1 cellular context compared by ENCODE assay signal in genomic region chr5:103258957-103259704, GRCh38.
TF ChIP-seq lines count a peak whose summit lies in the region.

No MANE protein-coding gene starts in this region.

TF ChIP-seq in HEK293, 187 proteins besides CTCF, POLR2A, EP300 and RAD21 (continued from another document and continues in another):
- TF ChIP-seq ZSCAN4 (tag by site-specific recombination; IDR thresholded peaks at IDR 0.05) (peak; percentile 60), ZNF639 (tag by site-specific recombination; IDR thresholded peaks at IDR 0.05) (no peak), ZNF600 (tag by site-specific recombination; IDR thresholded peaks at IDR 0.05) (peak; percentile 67), ZNF121 (tag by site-specific recombination; IDR thresholded peaks at IDR 0.05) (0 out of 2 replicates have a peak, but pooled peaks have one; percentile 8), ZSCAN5A (tag by site-specific recombination; IDR thresholded peaks at IDR 0.05) (no peak), TCF7L2 (IDR thresholded peaks at IDR 0.05; ENCODE audit: borderline replicate concordance, low read depth, low read length) (no peak), GLIS2 (tag by site-specific recombination; IDR thresholded peaks at IDR 0.05) (peak; percentile 97), ZNF629 (tag by site-specific recombination; IDR thresholded peaks at IDR 0.05) (no peak; the same call in 1 of the 2 replicates), INSM2 (tag by site-specific recombination; IDR thresholded peaks at IDR 0.05) (peak; percentile 31; the same call in 1 of the 2 replicates), SP2 (tag by site-specific recombination; IDR thresholded peaks at IDR 0.05) (no peak), ZNF558 (tag by site-specific recombination; IDR thresholded peaks at IDR 0.05) (no peak), ZNF391 (tag by site-specific recombination; IDR thresholded peaks at IDR 0.05; ENCODE audit: borderline replicate concordance, low read depth) (peak; percentile 45; the same call in 1 of the 2 replicates), ZIC2 (tag by site-specific recombination; IDR thresholded peaks at IDR 0.05) (peak; percentile 76), PRDM4 (tag by site-specific recombination; IDR thresholded peaks at IDR 0.05) (no peak), PBX3 (CRISPR knock-in tag; IDR thresholded peaks at IDR 0.05) (peak; percentile 72; the same call in 1 of the 2 replicates), ZNF670 (tag by site-specific recombination; IDR thresholded peaks at IDR 0.05; ENCODE audit: low read depth) (no peak), ZNF785 (tag by site-specific recombination; IDR thresholded peaks at IDR 0.05) (0 out of 2 replicates have a peak, but pooled peaks have one; percentile 7), ZBTB8A (tag by site-specific recombination; IDR thresholded peaks at IDR 0.05) (no peak; the same call in 1 of the 2 replicates), ZFP37 (tag by site-specific recombination; IDR thresholded peaks at IDR 0.05) (peak; percentile 32; the same call in 1 of the 2 replicates), ZNF544 (tag by site-specific recombination; IDR thresholded peaks at IDR 0.05) (no peak), ZNF433 (tag by site-specific recombination; IDR thresholded peaks at IDR 0.05; ENCODE audit: low read depth) (no peak), ZNF26 (tag by site-specific recombination; IDR thresholded peaks at IDR 0.05) (no peak), KLF17 (tag by site-specific recombination; IDR thresholded peaks at IDR 0.05) (no peak), ZNF2 (tag by site-specific recombination; IDR thresholded peaks at IDR 0.05) (peak; percentile 34), ZNF221 (tag by site-specific recombination; IDR thresholded peaks at IDR 0.05; ENCODE audit: borderline replicate concordance) (no peak), ZNF513 (tag by site-specific recombination; IDR thresholded peaks at IDR 0.05) (no peak), ZNF341 (tag by site-specific recombination; IDR thresholded peaks at IDR 0.05; ENCODE audit: low read depth) (peak; percentile 88), ZNF335 (tag by site-specific recombination; conservative IDR thresholded peaks at IDR 0.05) (peak; percentile 68; the same call in 1 of the 2 replicates), FEZF1 (tag by site-specific recombination; IDR thresholded peaks at IDR 0.05) (no peak), ZNF518A (tag by site-specific recombination; conservative IDR thresholded peaks at IDR 0.05; ENCODE audit: low read depth) (no peak), SCRT2 (tag by site-specific recombination; IDR thresholded peaks at IDR 0.05) (no peak), ZNF248 (tag by site-specific recombination; IDR thresholded peaks at IDR 0.05) (no peak), KLF1 (tag by site-specific recombination; IDR thresholded peaks at IDR 0.05) (peak; percentile 26; the same call in 1 of the 2 replicates), ZNF175 (tag by site-specific recombination; IDR thresholded peaks at IDR 0.05) (no peak), ZNF146 (tag by site-specific recombination; IDR thresholded peaks at IDR 0.05) (0 out of 2 replicates have a peak, but pooled peaks have one; percentile 8), ZNF274 (IDR thresholded peaks at IDR 0.05; ENCODE audit: low read length) (no peak), ZNF274 (tag by site-specific recombination; IDR thresholded peaks at IDR 0.05; ENCODE audit: borderline replicate concordance) (no peak), MZF1 (tag by site-specific recombination; IDR thresholded peaks at IDR 0.05; ENCODE audit: borderline replicate concordance) (peak; percentile 8; the same call in 1 of the 2 replicates), GLI2 (tag by site-specific recombination; IDR thresholded peaks at IDR 0.05; ENCODE audit: borderline replicate concordance, low read depth) (no peak), ZBTB1 (tag by site-specific recombination; IDR thresholded peaks at IDR 0.05) (0 out of 2 replicates have a peak, but pooled peaks have one; percentile 35), ZNF140 (tag by site-specific recombination; IDR thresholded peaks at IDR 0.05) (no peak), MEIS1 (CRISPR knock-in tag; IDR thresholded peaks at IDR 0.05; ENCODE audit: borderline replicate concordance) (0 out of 2 replicates have a peak, but pooled peaks have one; percentile 13), KLF16 (tag by site-specific recombination; IDR thresholded peaks at IDR 0.05) (0 out of 2 replicates have a peak, but pooled peaks have one; percentile 8), ZBTB7A (tag by site-specific recombination; IDR thresholded peaks at IDR 0.05; ENCODE audit: low read depth) (no peak; the same call in 1 of the 2 replicates), ZNF843 (tag by site-specific recombination; IDR thresholded peaks at IDR 0.05) (peak; percentile 10; the same call in 1 of the 2 replicates)
